ENCODE assay signal across 21 cellular contexts in genomic region chr18:75229437-75229836, GRCh38. TPM values are rescaled to one million over a fixed set of nuclear protein-coding genes. Genes with fewer than 3 reads are reported as not detected.
DNase-seq lines count a peak whose midpoint lies in the region; ATAC-seq and TF ChIP-seq lines count a peak whose summit lies in the region.
"Had no signal": no experiment of that assay in that cellular context is flagged by ENCODE, and none has a peak within 500 bp of the region (broad histone marks: within the 10 kb centered on the region; RNA-seq: fewer than 3 reads in every experiment).

No MANE protein-coding gene starts in this region.

- peak overlapping the region; percentile 2 for H3K27ac Mint-ChIP-seq in activated CD4-positive, alpha-beta T cell treated with anti-CD3 and anti-CD28 coated beads, Interleukin-2, amount 10 ng/mL, durations not matched to agents 7 days and 5 days
- H3K27ac Mint-ChIP-seq in natural killer cell treated with Interleukin-12 subunit alpha and Interleukin-12 subunit beta and Interleukin-15 and Interleukin-18, amount 100 ng/mL, for 72 hours = peak overlapping the region in 1 of 2 donors; percentile 29
- H3K27ac Mint-ChIP-seq: GM23338 had no signal

- H3K27me3 ChIP-seq in endocrine pancreas (ENCODE audit: control insufficient read depth, insufficient read depth, low read length) (no peaks in the 10 kb centered on the region), subcutaneous abdominal adipose tissue (ENCODE audit: control insufficient read depth in 5 of 5, insufficient read depth in 4 of 5, low read length in 5 of 5) (no peaks in the 10 kb centered on the region), suprapubic skin (no peaks in the 10 kb centered on the region)

- no peak overlapping the region for H3K9ac ChIP-seq in endocrine pancreas (ENCODE audit: control insufficient read depth, insufficient read depth, low read length)
- H3K9ac ChIP-seq in subcutaneous abdominal adipose tissue (ENCODE audit: low read length in 5 of 5) = no peak overlapping the region

- no peak for ATAC-seq in natural killer cell treated with Interleukin-12 subunit alpha and Interleukin-12 subunit beta and Interleukin-15 and Interleukin-18, amount 100 ng/mL, for 72 hours
- ATAC-seq in GM19455 (IDR thresholded peaks at IDR 0.05; ENCODE audit: unreplicated experiment) = no peak
- ATAC-seq in GM21529 (IDR thresholded peaks at IDR 0.05; ENCODE audit: unreplicated experiment) = no peak
- ATAC-seq: GM23338 had no signal

- no peaks in the 10 kb centered on the region for H3K27me3 Mint-ChIP-seq in activated CD4-positive, alpha-beta T cell treated with anti-CD3 and anti-CD28 coated beads, Interleukin-2, amount 10 ng/mL, durations not matched to agents 7 days and 5 days
- no peaks in the 10 kb centered on the region for H3K27me3 Mint-ChIP-seq in natural killer cell treated with Interleukin-12 subunit alpha and Interleukin-12 subunit beta and Interleukin-15 and Interleukin-18, amount 100 ng/mL, for 72 hours

- H3K4me3 Mint-ChIP-seq in activated CD4-positive, alpha-beta T cell treated with anti-CD3 and anti-CD28 coated beads, Interleukin-2, amount 10 ng/mL, durations not matched to agents 7 days and 5 days = no peak overlapping the region
- H3K4me3 Mint-ChIP-seq in natural killer cell treated with Interleukin-12 subunit alpha and Interleukin-12 subunit beta and Interleukin-15 and Interleukin-18, amount 100 ng/mL, for 72 hours = peak overlapping the region; percentile 17
- H3K4me3 Mint-ChIP-seq: GM23338 had no signal

- H3K4me3 ChIP-seq in endocrine pancreas (ENCODE audit: control insufficient read depth, insufficient read depth, low read length) (peak overlapping the region; percentile 23), subcutaneous abdominal adipose tissue (ENCODE audit: low read depth in 1 of 5, low read length in 5 of 5) (no peak overlapping the region), suprapubic skin (no peak overlapping the region)
- H3K4me3 ChIP-seq: GM23338 had no signal

- CTCF ChIA-PET in activated CD4-positive, alpha-beta T cell treated with anti-CD3 and anti-CD28 coated beads, Interleukin-2, amount 10 ng/mL, durations not matched to agents 7 days and 5 days (lab: Charles Lee) = no interaction called here

- H3K4me1 ChIP-seq in endocrine pancreas (ENCODE audit: control insufficient read depth, insufficient read depth, low read length) (peaks cover 19% of the 10 kb centered on the region), subcutaneous abdominal adipose tissue (ENCODE audit: control insufficient read depth in 5 of 5, insufficient read depth in 5 of 5, low read length in 5 of 5) (peaks cover 2 to 48% (median 27%) of the 10 kb centered on the region in 5 donors), suprapubic skin (peaks cover 26% of the 10 kb centered on the region)

- TF ChIP-seq POLR2A in suprapubic skin (IDR thresholded peaks at IDR 0.05) = no peak

- peaks cover 23% of the 10 kb centered on the region for H3K36me3 Mint-ChIP-seq in activated CD4-positive, alpha-beta T cell treated with anti-CD3 and anti-CD28 coated beads, Interleukin-2, amount 10 ng/mL, durations not matched to agents 7 days and 5 days (ENCODE audit: low read depth)
- no peaks in the 10 kb centered on the region for H3K36me3 Mint-ChIP-seq in natural killer cell treated with Interleukin-12 subunit alpha and Interleukin-12 subunit beta and Interleukin-15 and Interleukin-18, amount 100 ng/mL, for 72 hours

- no peak for TF ChIP-seq CTCF in suprapubic skin (IDR thresholded peaks at IDR 0.05)

- H3K9me3 Mint-ChIP-seq in activated CD4-positive, alpha-beta T cell treated with anti-CD3 and anti-CD28 coated beads, Interleukin-2, amount 10 ng/mL, durations not matched to agents 7 days and 5 days = no peaks in the 10 kb centered on the region
- H3K9me3 Mint-ChIP-seq in natural killer cell treated with Interleukin-12 subunit alpha and Interleukin-12 subunit beta and Interleukin-15 and Interleukin-18, amount 100 ng/mL, for 72 hours = no peaks in the 10 kb centered on the region
- H3K9me3 Mint-ChIP-seq: GM23338 had no signal

- WGBS in suprapubic skin = 93% methylated on average over 8 of the region's 8 CpGs

- H3K9me3 ChIP-seq in endocrine pancreas (ENCODE audit: control insufficient read depth, low read length) (no peaks in the 10 kb centered on the region), subcutaneous abdominal adipose tissue (ENCODE audit: control insufficient read depth in 5 of 5, low read length in 5 of 5) (no peaks in the 10 kb centered on the region), suprapubic skin (no peaks in the 10 kb centered on the region)

- peaks cover 38% of the 10 kb centered on the region for H3K4me1 Mint-ChIP-seq in activated CD4-positive, alpha-beta T cell treated with anti-CD3 and anti-CD28 coated beads, Interleukin-2, amount 10 ng/mL, durations not matched to agents 7 days and 5 days
- H3K4me1 Mint-ChIP-seq in natural killer cell treated with Interleukin-12 subunit alpha and Interleukin-12 subunit beta and Interleukin-15 and Interleukin-18, amount 100 ng/mL, for 72 hours (ENCODE audit: low read depth in 2 of 2) = peaks cover 39 to 46% of the 10 kb centered on the region in 2 donors

- H3K27ac ChIP-seq in subcutaneous abdominal adipose tissue (ENCODE audit: low read depth, low read length) (peak overlapping the region; percentile 12), suprapubic skin (no peak overlapping the region)
- H3K27ac ChIP-seq: 22Rv1, C4-2B had no signal

- POLR2A ChIA-PET in activated CD4-positive, alpha-beta T cell treated with anti-CD3 and anti-CD28 coated beads, Interleukin-2, amount 10 ng/mL, durations not matched to agents 7 days and 5 days (lab: Charles Lee) = no interaction called here

- TF ChIP-seq EP300 in suprapubic skin (IDR thresholded peaks at IDR 0.05) = no peak

- DNase-seq in activated CD4-positive, alpha-beta T cell treated with anti-CD3 and anti-CD28 coated beads, Interleukin-2, amount 10 ng/mL, durations not matched to agents 7 days and 5 days = no peak
- DNase-seq in activated CD4-positive, alpha-beta T cell treated with anti-CD3 and anti-CD28 coated beads, Interleukin-2, amount 50 U/mL, for 1 hour = no peak
- DNase-seq in natural killer cell treated with Interleukin-12 subunit alpha and Interleukin-12 subunit beta and Interleukin-15 and Interleukin-18, amount 100 ng/mL, for 72 hours (ENCODE audit: low spot score) = no peak
- no peak for DNase-seq in suprapubic skin (ENCODE audit: low spot score in 2 of 2)
- DNase-seq: AML-193, COR-L47, DMS 273 treated with DMSO at 0.1 percent for 48 hours, HCEC 1CT, IMR-90, NCI-H187, NCI-H2107, NCI-H2227 treated with DMSO at 0.1 percent for 48 hours, NCI-H524, SHP77 had no signal

- no peaks in the 10 kb centered on the region for H3K36me3 ChIP-seq in endocrine pancreas (ENCODE audit: control insufficient read depth, insufficient read depth, low read length)
- no peaks in the 10 kb centered on the region for H3K36me3 ChIP-seq in subcutaneous abdominal adipose tissue (ENCODE audit: control insufficient read depth in 5 of 5, insufficient read depth in 5 of 5, low read length in 5 of 5)
- H3K36me3 ChIP-seq in suprapubic skin = no peaks in the 10 kb centered on the region

RNA-seq across cellular contexts. Expression of gene TSHZ1, which starts 18.8 kb away (rescaled TPM):
- total RNA-seq in activated CD4-positive, alpha-beta T cell treated with anti-CD3 and anti-CD28 coated beads, Interleukin-2, amount 10 ng/mL, durations not matched to agents 7 days and 5 days = 10 to 100 TPM; 22.0 to 23.6 TPM
- total RNA-seq in natural killer cell treated with Interleukin-12 subunit alpha and Interleukin-12 subunit beta and Interleukin-15 and Interleukin-18, amount 100 ng/mL, for 72 hours = 10 to 100 TPM; 19.8 to 21.0 TPM
- 10 to 100 TPM; 15.2 to 24.5 (median 20.3) TPM for total RNA-seq in suprapubic skin

RNA-seq across cellular contexts. Expression of gene PTGR3, which starts 20.5 kb away (rescaled TPM):
- 10 to 100 TPM; 35.8 to 38.6 TPM for total RNA-seq in activated CD4-positive, alpha-beta T cell treated with anti-CD3 and anti-CD28 coated beads, Interleukin-2, amount 10 ng/mL, durations not matched to agents 7 days and 5 days
- 10 to 100 TPM; 20.0 to 23.0 TPM for total RNA-seq in natural killer cell treated with Interleukin-12 subunit alpha and Interleukin-12 subunit beta and Interleukin-15 and Interleukin-18, amount 100 ng/mL, for 72 hours
- total RNA-seq in suprapubic skin = 10 to 100 TPM; 14.0 to 20.4 (median 15.5) TPM
